Comparison of ENCODE assay signal across 9 cellular contexts in genomic region chr1:180951186-180951745, GRCh38.
"Had no signal": no experiment of that assay in that cellular context is flagged by ENCODE, and none has a peak within 500 bp of the region (broad histone marks: within the 10 kb centered on the region; RNA-seq: fewer than 3 reads in every experiment).

No MANE protein-coding gene starts in this region.

- DNase-seq: activated CD4-positive, alpha-beta T cell treated with anti-CD3 and anti-CD28 coated beads, Interleukin-2, amount 50 U/mL, for 1 hour; activated naive CD4-positive, alpha-beta T cell treated with Interleukin-2 at 50 U/mL for 16 hours; mammary epithelial cell; right cardiac atrium; T-helper 1 cell; T1000; uterus had no signal

- H3K36me3 ChIP-seq: uterus had no signal

- H3K27ac ChIP-seq: uterus had no signal

- H3K9me3 ChIP-seq: uterus had no signal

- H3K4me3 ChIP-seq: uterus had no signal

- ATAC-seq: activated CD4-positive, CD25-positive, alpha-beta regulatory T cell treated with anti-CD3 and anti-CD28 coated beads, Interleukin-2, amount 50 U/mL, for 24 hours; left lobe of liver; right cardiac atrium had no signal

- H3K27me3 ChIP-seq: uterus had no signal
